In genomic region chr7:28626629-28627262, GRCh38 we compare ENCODE assay signal across 8 cellular contexts.
DNase-seq lines count a peak whose midpoint lies in the region; ATAC-seq and TF ChIP-seq lines count a peak whose summit lies in the region.

No MANE protein-coding gene starts in this region.

- H3K79me2 ChIP-seq in MM.1S (ENCODE audit: low read length), result no peaks in the 10 kb centered on the region

- peak; percentile 66 for TF ChIP-seq CTCF in AG04450 (IDR thresholded peaks at IDR 0.05; ENCODE audit: low read depth, low read length)
- peak; percentile 65 for TF ChIP-seq CTCF in GM10266 (IDR thresholded peaks at IDR 0.05; ENCODE audit: control insufficient read depth, insufficient read depth, low read depth, missing control alignments)
- TF ChIP-seq CTCF in MM.1S (IDR thresholded peaks at IDR 0.05; ENCODE audit: low read length), result peak; percentile 64
- peak; percentile 55 for TF ChIP-seq CTCF in activated CD8-positive, alpha-beta T cell treated with anti-CD3 and anti-CD28 coated beads for 36 hours (IDR thresholded peaks at IDR 0.05)

- H3K36me3 ChIP-seq in MM.1S (replicated peaks; ENCODE audit: insufficient read depth, low read length), result no peaks in the 10 kb centered on the region

- no peaks in the 10 kb centered on the region for H3K27me3 Mint-ChIP-seq in activated CD8-positive, alpha-beta T cell treated with anti-CD3 and anti-CD28 coated beads for 36 hours

- H3K27ac Mint-ChIP-seq in activated CD8-positive, alpha-beta T cell treated with anti-CD3 and anti-CD28 coated beads for 36 hours, result no peak overlapping the region

- POLR2A ChIA-PET in AG04450 (lab: Yijun Ruan, JAX), result no interaction called here
- POLR2A ChIA-PET in activated CD8-positive, alpha-beta T cell treated with anti-CD3 and anti-CD28 coated beads for 36 hours (lab: Charles Lee), result interaction anchor here (0.6 kb wide), 1 partner anchor 13 kb away, joined by 3 read pairs; no protein-coding TSS in a partner anchor

- ATAC-seq in activated CD8-positive, alpha-beta T cell treated with anti-CD3 and anti-CD28 coated beads for 36 hours, result no peak

- no peaks in the 10 kb centered on the region for H3K36me3 Mint-ChIP-seq in activated CD8-positive, alpha-beta T cell treated with anti-CD3 and anti-CD28 coated beads for 36 hours (ENCODE audit: low read depth)

- no peaks in the 10 kb centered on the region for H3K9me3 ChIP-seq in AG04450 (ENCODE audit: control insufficient read depth, insufficient read depth, low read length)
- H3K9me3 ChIP-seq in MM.1S (replicated peaks; ENCODE audit: insufficient read depth, low read length), result no peaks in the 10 kb centered on the region

- no peaks in the 10 kb centered on the region; the same call in 1 of the 2 replicates for H3F3A ChIP-seq in MM.1S (ENCODE audit: insufficient read depth, low read length)

- H3K27me3 ChIP-seq in AG04450 (ENCODE audit: control insufficient read depth, insufficient read depth, low read length), result no peaks in the 10 kb centered on the region
- no peaks in the 10 kb centered on the region for H3K27me3 ChIP-seq in MM.1S (replicated peaks; ENCODE audit: insufficient read depth, low read length)

- intact Hi-C loops in activated CD8-positive, alpha-beta T cell treated with anti-CD3 and anti-CD28 coated beads for 36 hours (cut with micrococcal nuclease), result loop anchor here (5.0 kb wide), 1 partner anchor 239 kb away; no protein-coding TSS in a partner anchor

- no peak overlapping the region for H3K4me2 ChIP-seq in MM.1S (ENCODE audit: low read depth, low read length)

- H3K9me2 ChIP-seq in MM.1S (replicated peaks; ENCODE audit: insufficient read depth, low read length), result no peaks in the 10 kb centered on the region

- no peaks in the 10 kb centered on the region for H3K9me3 Mint-ChIP-seq in activated CD8-positive, alpha-beta T cell treated with anti-CD3 and anti-CD28 coated beads for 36 hours

- CTCF ChIA-PET in AG04450 (lab: Charles Lee), result interaction anchor here (0.6 to 2.1 kb wide), 15 partner anchors 10 to 330 kb away, joined by 3 to 15 read pairs (median 3); no protein-coding TSS in a partner anchor
- CTCF ChIA-PET in activated CD8-positive, alpha-beta T cell treated with anti-CD3 and anti-CD28 coated beads for 36 hours (lab: Charles Lee), result interaction anchor here (0.7 to 1.7 kb wide), 5 partner anchors 9 to 330 kb away, joined by 3 to 4 read pairs (median 3); no protein-coding TSS in a partner anchor

- H3K27ac ChIP-seq in AG04450 (ENCODE audit: low read depth, low read length) (no peak overlapping the region), MM.1S (ENCODE audit: low read length) (no peak overlapping the region)

- DNase-seq in AG04450 (ENCODE audit: low read depth, low spot score) (no peak), GM10266 (ENCODE audit: extremely low spot score) (peak; percentile 23), MM.1S (peak; percentile 35), hepatic stellate cell (ENCODE audit: low spot score) (peak; percentile 6), amygdala (lab: John Stamatoyannopoulos, UW) (no peak)
- DNase-seq in activated CD8-positive, alpha-beta T cell treated with anti-CD3 and anti-CD28 coated beads for 36 hours, result peak; percentile 39
- DNase-seq in stimulated activated CD8-positive, alpha-beta memory T cell treated with anti-CD3 and anti-CD28 coated beads, Interleukin-15, amount 100 ng/mL, for 48 hours (ENCODE audit: low read depth in 2 of 2), result peak; percentile 2 to 4
- no peak for DNase-seq in activated effector memory CD4-positive, alpha-beta T cell treated with anti-CD3 and anti-CD28 coated beads, Interleukin-2, amount 50 U/mL, for 16 hours

- H3K4me1 Mint-ChIP-seq in activated CD8-positive, alpha-beta T cell treated with anti-CD3 and anti-CD28 coated beads for 36 hours (ENCODE audit: low read depth), result no peaks in the 10 kb centered on the region

- peaks cover 15% of the 10 kb centered on the region for H3K4me1 ChIP-seq in MM.1S (ENCODE audit: low read length)

- H4K20me1 ChIP-seq in MM.1S (ENCODE audit: insufficient read depth, low read length), result no peaks in the 10 kb centered on the region

- no peak overlapping the region for H3K9ac ChIP-seq in MM.1S (ENCODE audit: low read length)

- no peak overlapping the region for H3K4me3 ChIP-seq in AG04450 (ENCODE audit: low read depth, low read length)
- H3K4me3 ChIP-seq in MM.1S (ENCODE audit: low read length), result no peak overlapping the region

- H2AFZ ChIP-seq in MM.1S (ENCODE audit: low read length), result 0 out of 2 replicates have a peak overlapping the region, but pooled peaks have one; percentile 20

- H3K4me3 Mint-ChIP-seq in activated CD8-positive, alpha-beta T cell treated with anti-CD3 and anti-CD28 coated beads for 36 hours, result no peak overlapping the region

Comparison
In these comparisons a context has a peak if more than half of its experiments do, and no peak if none do; other contexts are left out.
1. DNase-seq: peak in GM10266 (single experiment), MM.1S (single experiment), activated CD8-positive, alpha-beta T cell treated with anti-CD3 and anti-CD28 coated beads for 36 hours (single experiment), hepatic stellate cell (single experiment) and stimulated activated CD8-positive, alpha-beta memory T cell treated with anti-CD3 and anti-CD28 coated beads, Interleukin-15, amount 100 ng/mL, for 48 hours (2 of 2); none in AG04450 (single experiment), amygdala (0 of 56) and activated effector memory CD4-positive, alpha-beta T cell treated with anti-CD3 and anti-CD28 coated beads, Interleukin-2, amount 50 U/mL, for 16 hours (single experiment).
2. Peak in every context shown above with its lines, with median percentiles within 50 percentile points of each other: CTCF ChIP-seq.